ENCODE assay signal across 8 cellular contexts in the genomic region with DNA sequence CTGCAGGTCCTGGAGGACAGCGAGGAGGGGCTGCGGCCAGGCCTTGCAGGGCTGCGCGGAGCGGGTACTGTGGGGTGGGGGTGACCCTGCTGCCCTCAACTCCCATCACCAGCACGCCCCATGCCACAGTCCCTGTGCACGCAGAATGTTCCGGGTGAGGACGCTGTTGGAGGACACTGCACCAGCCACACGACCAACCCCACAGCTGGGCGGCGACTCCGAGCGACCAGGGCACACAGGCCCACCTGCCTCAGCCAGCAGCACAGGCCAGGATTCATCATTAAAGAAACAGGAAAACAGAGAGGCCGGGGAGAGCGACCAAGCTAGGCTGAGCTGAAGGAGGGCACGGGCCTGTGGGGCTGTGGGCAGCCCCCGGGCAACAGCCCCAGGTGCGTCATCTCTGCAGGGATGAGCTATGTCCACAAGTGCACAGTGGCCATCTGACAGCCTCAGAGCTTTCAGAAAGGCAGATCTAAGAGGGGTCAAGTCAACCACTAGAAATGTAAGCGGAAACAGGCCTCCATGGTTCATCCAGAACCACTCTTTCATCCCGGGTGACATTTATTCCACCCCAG. TPM values are rescaled to one million over a fixed set of nuclear protein-coding genes. Genes with fewer than 3 reads are reported as not detected.
DNase-seq lines count a peak whose midpoint lies in the region; ATAC-seq and TF ChIP-seq lines count a peak whose summit lies in the region.

No MANE protein-coding gene starts in this region.

- H3F3A ChIP-seq in PC-9 (ENCODE audit: insufficient read depth, low read depth), result peaks cover 24% of the 10 kb centered on the region

- peaks cover 12% of the 10 kb centered on the region for H3K4me1 ChIP-seq in CD4-positive, CD25-positive, alpha-beta regulatory T cell (ENCODE audit: control insufficient read depth, insufficient read depth, low read length, poor library complexity, severe bottlenecking)
- peaks cover 13% of the 10 kb centered on the region; the same call in 1 of the 2 replicates for H3K4me1 ChIP-seq in PC-9 (replicated peaks; ENCODE audit: insufficient read depth)
- peaks cover 46 to 78% (median 65%) of the 10 kb centered on the region in 4 donors for H3K4me1 ChIP-seq in esophagus muscularis mucosa
- H3K4me1 ChIP-seq in osteoblast (ENCODE audit: insufficient read depth, low read length), result peaks cover 35% of the 10 kb centered on the region

- ATAC-seq in CD4-positive, CD25-positive, alpha-beta regulatory T cell (ENCODE audit: low read depth in 2 of 2), result no peak

- 68% methylated on average over 13 of the region's 21 CpGs for WGBS in esophagus muscularis mucosa

- TF ChIP-seq POLR2A in esophagus muscularis mucosa (IDR thresholded peaks at IDR 0.05; ENCODE audit: low read depth), result no peak

- peak overlapping the region in 1 of 3 donors; percentile 93 for H3K27ac Mint-ChIP-seq in CD4-positive, CD25-positive, alpha-beta regulatory T cell

- no peaks in the 10 kb centered on the region for H3K36me3 Mint-ChIP-seq in CD4-positive, CD25-positive, alpha-beta regulatory T cell

- H3K4me3 Mint-ChIP-seq in CD4-positive, CD25-positive, alpha-beta regulatory T cell, result peak overlapping the region in 3 of 4 donors; percentile 31 to 74 (median 69)

- H3K36me3 ChIP-seq in CD4-positive, CD25-positive, alpha-beta regulatory T cell (ENCODE audit: control insufficient read depth, insufficient read depth, low read length), result no peaks in the 10 kb centered on the region
- no peaks in the 10 kb centered on the region for H3K36me3 ChIP-seq in PC-9 (ENCODE audit: low read depth)
- H3K36me3 ChIP-seq in esophagus muscularis mucosa, result peaks cover 0 to 8% (median 4%) of the 10 kb centered on the region in 4 donors
- peaks cover 36% of the 10 kb centered on the region for H3K36me3 ChIP-seq in osteoblast (ENCODE audit: insufficient read depth, low read length)

- H3K9me2 ChIP-seq in PC-9 (ENCODE audit: insufficient read depth), result no peaks in the 10 kb centered on the region

- CTCF ChIA-PET in PC-9 (lab: Charles Lee), result no interaction called here

- H2AFZ ChIP-seq in PC-9, result no peak overlapping the region
- no peak overlapping the region for H2AFZ ChIP-seq in osteoblast (ENCODE audit: low read length)

- in situ Hi-C loops in GM13977 (cut with MboI; ENCODE audit: low pct_unique_long_range_greater_than_20kb, low sequenced_read_pairs, unreplicated experiment), result no loop called here

- H3K79me2 ChIP-seq in PC-9 (ENCODE audit: low read depth) (no peaks in the 10 kb centered on the region), osteoblast (ENCODE audit: insufficient read depth, low read length) (peaks cover 71% of the 10 kb centered on the region)

- H3K27me3 ChIP-seq in CD4-positive, CD25-positive, alpha-beta regulatory T cell (ENCODE audit: control insufficient read depth, insufficient read depth, low read length), result peaks cover 24% of the 10 kb centered on the region
- H3K27me3 ChIP-seq in PC-9 (ENCODE audit: insufficient read depth, low read depth) (peaks cover 10% of the 10 kb centered on the region; the same call in 1 of the 2 replicates), esophagus muscularis mucosa (no peaks in the 10 kb centered on the region), osteoblast (ENCODE audit: insufficient read depth, low read length) (no peaks in the 10 kb centered on the region)

- no TSS peak for BruUV-seq in PC-9 (replicated peaks; lab: Mats Ljungman, UMichigan)

- H4K20me1 ChIP-seq in PC-9 (ENCODE audit: insufficient read depth) (no peaks in the 10 kb centered on the region), osteoblast (ENCODE audit: insufficient read depth, low read length) (peaks cover 53% of the 10 kb centered on the region)

- H3K4me3 ChIP-seq in CD4-positive, CD25-positive, alpha-beta regulatory T cell (ENCODE audit: low read depth, low read length), result no peak overlapping the region
- no peak overlapping the region for H3K4me3 ChIP-seq in PC-9
- H3K4me3 ChIP-seq in esophagus muscularis mucosa, result peak overlapping the region; percentile 84 to 94 (median 90)
- peak overlapping the region; percentile 78 for H3K4me3 ChIP-seq in osteoblast (ENCODE audit: insufficient read depth, low read length)

- TF ChIP-seq CTCF in PC-9 (conservative IDR thresholded peaks at IDR 0.05) (no peak), esophagus muscularis mucosa (IDR thresholded peaks at IDR 0.05) (peak in 1 of 3 experiments; percentile 13), osteoblast (IDR thresholded peaks at IDR 0.05; ENCODE audit: extremely low read depth, low read depth, low read length) (no peak), GM13977 (IDR thresholded peaks at IDR 0.05; ENCODE audit: extremely low read depth, insufficient read depth, missing control alignments) (no peak)

- POLR2A ChIA-PET in PC-9 (lab: Charles Lee; ENCODE audit: unreplicated experiment), result no interaction called here

- peaks cover 0 to 2% (median 0%) of the 10 kb centered on the region in 7 donors for H3K9me3 Mint-ChIP-seq in CD4-positive, CD25-positive, alpha-beta regulatory T cell

- H3K27me3 Mint-ChIP-seq in CD4-positive, CD25-positive, alpha-beta regulatory T cell, result peaks cover 36% of the 10 kb centered on the region

- H3K9me3 ChIP-seq in CD4-positive, CD25-positive, alpha-beta regulatory T cell (ENCODE audit: control insufficient read depth in 2 of 2, low read length in 2 of 2), result peaks cover 0 to 2% of the 10 kb centered on the region in 2 experiments
- H3K9me3 ChIP-seq in PC-9 (ENCODE audit: insufficient read depth, low read depth) (0 out of 2 replicates have a peak, but pooled peaks cover 4% of the 10 kb centered on the region), esophagus muscularis mucosa (no peaks in the 10 kb centered on the region), osteoblast (ENCODE audit: low read depth, low read length) (no peaks in the 10 kb centered on the region)

- H3K4me1 Mint-ChIP-seq in CD4-positive, CD25-positive, alpha-beta regulatory T cell, result peaks cover 0 to 20% (median 7%) of the 10 kb centered on the region in 4 donors

- no peak for TF ChIP-seq EP300 in esophagus muscularis mucosa (IDR thresholded peaks at IDR 0.05)

- intact Hi-C loops in PC-9 (cut with micrococcal nuclease; ENCODE audit: unreplicated experiment) (loop anchor here (5.0 kb wide), 1 partner anchor 40 kb away; no protein-coding TSS in a partner anchor), esophagus muscularis mucosa (cut with DNase I) (loop anchor here (2.0 kb wide), 2 partner anchors 41 to 43 kb away; no protein-coding TSS in a partner anchor)

- DNase-seq in CD4-positive, CD25-positive, alpha-beta regulatory T cell, result no peak
- DNase-seq in PC-9 (no peak), esophagus muscularis mucosa (ENCODE audit: extremely low spot score) (no peak), osteoblast (ENCODE audit: insufficient read length, low spot score, missing footprints) (peak; percentile 89), amniotic stem cell (lab: John Stamatoyannopoulos, UW) (no peak), DMS153 (lab: John Stamatoyannopoulos, UW) (no peak), GM13977 (ENCODE audit: low spot score) (no peak)
- DNase-seq in stimulated activated CD4-positive, alpha-beta T cell treated with anti-CD3 and anti-CD28 coated beads, Interleukin-4, amount 100 ng/mL, for 4 hours, result no peak

- H3K27ac ChIP-seq in CD4-positive, CD25-positive, alpha-beta regulatory T cell (ENCODE audit: insufficient read depth, low read length, poor library complexity, severe bottlenecking), result no peak overlapping the region
- no peak overlapping the region for H3K27ac ChIP-seq in PC-9
- peak overlapping the region; percentile 96 to 99 (median 98) for H3K27ac ChIP-seq in esophagus muscularis mucosa (replicated peaks in 1 of 4)
- H3K27ac ChIP-seq in osteoblast (ENCODE audit: low read depth, low read length), result peak overlapping the region; percentile 63

- peak overlapping the region; percentile 81; the same call in 1 of the 2 replicates for H3K4me2 ChIP-seq in PC-9
- peak overlapping the region; percentile 89 for H3K4me2 ChIP-seq in osteoblast (ENCODE audit: insufficient read depth, low read length)

RNA-seq across cellular contexts. Expression of a gene that starts 1.6 kb away (rescaled TPM):
- total RNA-seq in CD4-positive, CD25-positive, alpha-beta regulatory T cell, result 2.8 TPM
- under 1 TPM in 2 of 4 donors, not detected in 2; 0.29 to 0.34 TPM for polyA plus RNA-seq in CD4-positive, CD25-positive, alpha-beta regulatory T cell
- total RNA-seq in PC-9 (2021) (92.9 and 93.8 TPM in 2 replicates), esophagus muscularis mucosa (100 to 1,000 TPM; 241 to 459 (median 346) TPM), osteoblast (417 and 480 TPM in 2 replicates)

Comparison
In these comparisons a context has a peak if more than half of its experiments do, and no peak if none do; other contexts are left out.
1. H3K27ac ChIP-seq: peak in esophagus muscularis mucosa (4 of 4) and osteoblast (single experiment); none in CD4-positive, CD25-positive, alpha-beta regulatory T cell (single experiment) and PC-9 (single experiment).
2. H3K4me3 ChIP-seq: peak in esophagus muscularis mucosa (4 of 4) and osteoblast (single experiment); none in CD4-positive, CD25-positive, alpha-beta regulatory T cell (single experiment) and PC-9 (single experiment).
3. RNA of a gene that starts 1.6 kb away (total RNA-seq): 417 to 480 TPM in osteoblast, 241 to 459 TPM in esophagus muscularis mucosa and 92.9 to 93.8 TPM in PC-9; 2.8 TPM in CD4-positive, CD25-positive, alpha-beta regulatory T cell (single experiment); every median in the first group is over 10 times any median in the second.